ENCODE assay signal across 21 cellular contexts in genomic region chr14:42927313-42927712, GRCh38.
DNase-seq lines count a peak whose midpoint lies in the region; ATAC-seq and TF ChIP-seq lines count a peak whose summit lies in the region.
"Had no signal": no experiment of that assay in that cellular context is flagged by ENCODE, and none has a peak within 500 bp of the region (broad histone marks: within the 10 kb centered on the region; RNA-seq: fewer than 3 reads in every experiment).

No MANE protein-coding gene starts in this region.

- no peak for ATAC-seq in SK-N-SH treated with all-trans-retinoic acid at 6 μM for 48 hours
- ATAC-seq: GM12878 had no signal

- peak; percentile 9 for DNase-seq in SIG-M5 treated with dmso at 0.1 percent for 504 hours (lab: John Stamatoyannopoulos, UW; ENCODE audit: unreplicated experiment)
- no peak for DNase-seq in SIG-M5 (lab: John Stamatoyannopoulos, UW)
- DNase-seq in DMS53 treated with DMSO at 0.1 percent for 48 hours (lab: John Stamatoyannopoulos, UW; ENCODE audit: unreplicated experiment), result peak; percentile 35
- peak; percentile 11 for DNase-seq in NCI-H69 (lab: John Stamatoyannopoulos, UW)
- DNase-seq in choroid plexus epithelial cell (ENCODE audit: low read depth), result peak; percentile 3
- DNase-seq in NCI-H2029 treated with DMSO at 0.1 percent for 48 hours (lab: John Stamatoyannopoulos, UW), result no peak
- no peak for DNase-seq in amygdala (lab: John Stamatoyannopoulos, UW)
- DNase-seq: ACHN; AML-193; BE2C; CD4-positive, alpha-beta T cell; CD8-positive, alpha-beta memory T cell; DMS 273 treated with DMSO at 0.1 percent for 48 hours; DND-41; GDM1; GM23248; H7; HCEC 1CT had no signal

- no peak overlapping the region for H3K4me3 ChIP-seq in choroid plexus epithelial cell (ENCODE audit: low read depth, low read length)
- H3K4me3 ChIP-seq: BLaER1 treated with 17β-estradiol and CSF1 and Interleukin-3, amounts not matched to agents 10 nM and 100 nM; GM12878; GM23248 had no signal

- TF ChIP-seq CTCF in choroid plexus epithelial cell (conservative IDR thresholded peaks at IDR 0.05; ENCODE audit: low read depth, low read length), result no peak

TF ChIP-seq in SK-N-SH treated with all-trans-retinoic acid at 6 μM for 48 hours, 23 proteins besides CTCF, POLR2A, EP300 and RAD21:
- TF ChIP-seq CREB5 (CRISPR knock-in tag; IDR thresholded peaks at IDR 0.05; ENCODE audit: low read depth), result no peak
- TF ChIP-seq BACH2 (CRISPR knock-in tag; IDR thresholded peaks at IDR 0.05; ENCODE audit: borderline replicate concordance), result no peak
- no peak for TF ChIP-seq ZFP30 (CRISPR knock-in tag; IDR thresholded peaks at IDR 0.05)
- TF ChIP-seq, protein P1, sequence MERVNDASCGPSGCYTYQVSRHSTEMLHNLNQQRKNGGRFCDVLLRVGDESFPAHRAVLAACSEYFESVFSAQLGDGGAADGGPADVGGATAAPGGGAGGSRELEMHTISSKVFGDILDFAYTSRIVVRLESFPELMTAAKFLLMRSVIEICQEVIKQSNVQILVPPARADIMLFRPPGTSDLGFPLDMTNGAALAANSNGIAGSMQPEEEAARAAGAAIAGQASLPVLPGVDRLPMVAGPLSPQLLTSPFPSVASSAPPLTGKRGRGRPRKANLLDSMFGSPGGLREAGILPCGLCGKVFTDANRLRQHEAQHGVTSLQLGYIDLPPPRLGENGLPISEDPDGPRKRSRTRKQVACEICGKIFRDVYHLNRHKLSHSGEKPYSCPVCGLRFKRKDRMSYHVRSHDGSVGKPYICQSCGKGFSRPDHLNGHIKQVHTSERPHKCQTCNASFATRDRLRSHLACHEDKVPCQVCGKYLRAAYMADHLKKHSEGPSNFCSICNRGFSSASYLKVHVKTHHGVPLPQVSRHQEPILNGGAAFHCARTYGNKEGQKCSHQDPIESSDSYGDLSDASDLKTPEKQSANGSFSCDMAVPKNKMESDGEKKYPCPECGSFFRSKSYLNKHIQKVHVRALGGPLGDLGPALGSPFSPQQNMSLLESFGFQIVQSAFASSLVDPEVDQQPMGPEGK (CRISPR knock-in tag; IDR thresholded peaks at IDR 0.05; ENCODE audit: borderline replicate concordance), result no peak

Comparison
In these comparisons a context has a peak if more than half of its experiments do, and no peak if none do; other contexts are left out.
1. DNase-seq: peak in SIG-M5 treated with dmso at 0.1 percent for 504 hours (single experiment), DMS53 treated with DMSO at 0.1 percent for 48 hours (single experiment), NCI-H69 (single experiment) and choroid plexus epithelial cell (single experiment); none in SIG-M5 (single experiment), NCI-H2029 treated with DMSO at 0.1 percent for 48 hours (single experiment) and amygdala (0 of 56).